8 cellular contexts compared by ENCODE assay signal in genomic region chr9:35829764-35830096, GRCh38. TPM values are rescaled to one million over a fixed set of nuclear protein-coding genes. Genes with fewer than 3 reads are reported as not detected.
DNase-seq lines count a peak whose midpoint lies in the region; ATAC-seq and TF ChIP-seq lines count a peak whose summit lies in the region.

No MANE protein-coding gene starts in this region.

- H3K36me3 ChIP-seq in adrenal gland (replicated peaks in 1 of 2) (no peaks in the 10 kb centered on the region), liver (ENCODE audit: control insufficient read depth in 4 of 4, insufficient read depth in 3 of 4, low read depth in 1 of 4, low read length in 3 of 4) (no peaks in the 10 kb centered on the region), tibial artery (peaks cover 0 to under 1% (median 0%) of the 10 kb centered on the region in 3 donors)

- H3K4me3 Mint-ChIP-seq in activated CD8-positive, alpha-beta memory T cell treated with anti-CD3 and anti-CD28 coated beads, Interleukin-2, amount 10 ng/mL, durations not matched to agents 7 days and 5 days = peak overlapping the region; percentile 65

- H3K4me1 ChIP-seq in adrenal gland (replicated peaks in 1 of 2) (peaks cover 33 to 34% of the 10 kb centered on the region in 2 donors), liver (ENCODE audit: control insufficient read depth in 4 of 4, insufficient read depth in 4 of 4, low read length in 3 of 4) (peaks cover 5 to 30% (median 19%) of the 10 kb centered on the region in 4 donors), tibial artery (peaks cover 0 to 68% (median 49%) of the 10 kb centered on the region in 4 donors)

- CTCF ChIA-PET in activated CD8-positive, alpha-beta memory T cell treated with anti-CD3 and anti-CD28 coated beads, Interleukin-2, amount 10 ng/mL, durations not matched to agents 7 days and 5 days (lab: Charles Lee) = interaction anchor here (1.4 to 5.9 kb wide), 4 partner anchors 38 to 53 kb away, joined by 3 to 74 read pairs (median 4); partner anchors contain the start of gene NPR2

- H3K27me3 Mint-ChIP-seq in activated CD8-positive, alpha-beta memory T cell treated with anti-CD3 and anti-CD28 coated beads, Interleukin-2, amount 10 ng/mL, durations not matched to agents 7 days and 5 days = peaks cover 4% of the 10 kb centered on the region

- ATAC-seq in activated CD8-positive, alpha-beta memory T cell treated with anti-CD3 and anti-CD28 coated beads, Interleukin-2, amount 10 ng/mL, durations not matched to agents 7 days and 5 days = no peak
- no peak for ATAC-seq in GM18867 (IDR thresholded peaks at IDR 0.05; ENCODE audit: unreplicated experiment)

- WGBS in adrenal gland, 4 donors = 26 to 33% (median 28%) methylated on average over 2 of the region's 2 CpGs
- 51% methylated on average over 2 of the region's 2 CpGs for WGBS in liver

- peaks cover 24% of the 10 kb centered on the region for H3K4me1 Mint-ChIP-seq in activated CD8-positive, alpha-beta memory T cell treated with anti-CD3 and anti-CD28 coated beads, Interleukin-2, amount 10 ng/mL, durations not matched to agents 7 days and 5 days

- H3K9me3 ChIP-seq in adrenal gland (replicated peaks in 1 of 3) (no peaks in the 10 kb centered on the region), liver (ENCODE audit: control insufficient read depth in 4 of 4, low read length in 3 of 4) (no peaks in the 10 kb centered on the region), tibial artery (no peaks in the 10 kb centered on the region)

- intact Hi-C loops in adrenal gland (cut with DNase I) (loop anchor here (5.0 kb wide), 2 partner anchors 37 to 48 kb away; partner anchors contain the start of gene NPR2 (in 1 of the 2)), tibial artery (cut with DNase I; ENCODE audit: low total_unique reads) (loop anchor here (2.0 to 5.0 kb wide), 2 partner anchors 15 to 37 kb away; partner anchors contain the start of genes HINT2 and NPR2)

- H3K27ac ChIP-seq in adrenal gland = peak overlapping the region; percentile 48 to 99 (median 93)
- peak overlapping the region; percentile 62 to 84 for H3K27ac ChIP-seq in liver (ENCODE audit: low read depth in 1 of 2, low read length in 2 of 2)
- peak overlapping the region; percentile 96 to 99 for H3K27ac ChIP-seq in tibial artery

- H3K4me3 ChIP-seq in adrenal gland = peak overlapping the region; percentile 15 to 98 (median 48)
- peak overlapping the region; percentile 1 to 78 (median 29) for H3K4me3 ChIP-seq in liver (ENCODE audit: low read depth in 1 of 3, low read length in 3 of 3)
- H3K4me3 ChIP-seq in tibial artery = peak overlapping the region; percentile 79 to 97

- TF ChIP-seq RAD21 in liver (IDR thresholded peaks at IDR 0.05) = no peak

- peak overlapping the region; percentile 69 to 82 for H3K9ac ChIP-seq in liver (ENCODE audit: low read depth in 1 of 2, low read length in 2 of 2)

- H3K27ac Mint-ChIP-seq in activated CD8-positive, alpha-beta memory T cell treated with anti-CD3 and anti-CD28 coated beads, Interleukin-2, amount 10 ng/mL, durations not matched to agents 7 days and 5 days = peak overlapping the region; percentile 69

- H3K27me3 ChIP-seq in adrenal gland (no peaks in the 10 kb centered on the region), liver (ENCODE audit: control insufficient read depth in 4 of 4, insufficient read depth in 4 of 4, low read length in 3 of 4) (no peaks in the 10 kb centered on the region), tibial artery (no peaks in the 10 kb centered on the region)

- no peak for TF ChIP-seq POLR2A in adrenal gland (IDR thresholded peaks at IDR 0.05)

- DNase-seq in activated CD8-positive, alpha-beta memory T cell treated with anti-CD3 and anti-CD28 coated beads, Interleukin-2, amount 10 ng/mL, durations not matched to agents 7 days and 5 days = no peak
- no peak for DNase-seq in activated CD8-positive, alpha-beta memory T cell treated with anti-CD3 and anti-CD28 coated beads, Interleukin-2, amount 50 U/mL, for 48 hours
- DNase-seq in adrenal gland (peak in 1 of 7 donors; percentile 28), tibial artery (no peak), COLO668 (lab: John Stamatoyannopoulos, UW; ENCODE audit: unreplicated experiment) (no peak), NCI-H1694 treated with DMSO at 0.1 percent for 48 hours (lab: John Stamatoyannopoulos, UW) (no peak)

- H3K36me3 Mint-ChIP-seq in activated CD8-positive, alpha-beta memory T cell treated with anti-CD3 and anti-CD28 coated beads, Interleukin-2, amount 10 ng/mL, durations not matched to agents 7 days and 5 days = no peaks in the 10 kb centered on the region

- TF ChIP-seq CTCF in adrenal gland (IDR thresholded peaks at IDR 0.05) (no peak), liver (IDR thresholded peaks at IDR 0.05; ENCODE audit: low read depth, low read length, missing input control) (no peak), tibial artery (IDR thresholded peaks at IDR 0.05) (no peak)

- no peaks in the 10 kb centered on the region for H3K9me3 Mint-ChIP-seq in activated CD8-positive, alpha-beta memory T cell treated with anti-CD3 and anti-CD28 coated beads, Interleukin-2, amount 10 ng/mL, durations not matched to agents 7 days and 5 days (ENCODE audit: low read depth)

TF ChIP-seq in liver, 16 proteins besides CTCF, POLR2A, EP300 and RAD21 (continues in another document):
- TF ChIP-seq YY1 (IDR thresholded peaks at IDR 0.05) (no peak), HNF4G (IDR thresholded peaks at IDR 0.05) (no peak), FOXA1 (IDR thresholded peaks at IDR 0.05) (no peak), GABPA (IDR thresholded peaks at IDR 0.05 in 1 of 2, conservative IDR thresholded peaks at IDR 0.05 in 1 of 2) (no peak), SP1 (IDR thresholded peaks at IDR 0.05) (no peak), MAX (IDR thresholded peaks at IDR 0.05) (no peak), HNF4A (conservative IDR thresholded peaks at IDR 0.05) (no peak), ZBTB33 (IDR thresholded peaks at IDR 0.05) (no peak), EGR1 (IDR thresholded peaks at IDR 0.05; ENCODE audit: low read depth in 2 of 2) (no peak), JUND (IDR thresholded peaks at IDR 0.05) (no peak), TAF1 (conservative IDR thresholded peaks at IDR 0.05) (no peak)

RNA-seq across cellular contexts. Expression of gene TMEM8B, which starts 0.7 kb away (rescaled TPM):
- total RNA-seq in activated CD8-positive, alpha-beta memory T cell treated with anti-CD3 and anti-CD28 coated beads, Interleukin-2, amount 10 ng/mL, durations not matched to agents 7 days and 5 days = 1 to 10 TPM; 1.2 to 3.5 TPM
- 10 to 100 TPM in 7 of 8 donors, 1 to 10 TPM in 1; 7.8 to 43.6 (median 19.8) TPM for total RNA-seq in adrenal gland
- polyA plus RNA-seq in adrenal gland = 10 to 100 TPM; 13.3 to 33.3 (median 23.2) TPM
- total RNA-seq in liver = 1 to 10 TPM; 3.1 to 5.4 TPM
- polyA plus RNA-seq in liver = 1 to 10 TPM; 1.1 to 2.3 TPM

RNA-seq across cellular contexts. Expression of gene FAM221B, which starts 1.2 kb away (rescaled TPM):
- not detected for total RNA-seq in activated CD8-positive, alpha-beta memory T cell treated with anti-CD3 and anti-CD28 coated beads, Interleukin-2, amount 10 ng/mL, durations not matched to agents 7 days and 5 days
- total RNA-seq in adrenal gland (under 1 TPM in 1 of 8 donors, not detected in 7; 0.22 TPM), liver (not detected)
- polyA plus RNA-seq in adrenal gland (under 1 TPM in 2 of 3 donors, not detected in 1; 0.07 to 0.16 TPM), liver (under 1 TPM in 1 of 2 donors, not detected in 1; 0.35 TPM)

RNA-seq across cellular contexts. Expression of gene HINT2, which starts 14.9 kb away (rescaled TPM):
- total RNA-seq in activated CD8-positive, alpha-beta memory T cell treated with anti-CD3 and anti-CD28 coated beads, Interleukin-2, amount 10 ng/mL, durations not matched to agents 7 days and 5 days = 10 to 100 TPM; 68.9 to 73.5 TPM
- total RNA-seq in adrenal gland = 10 to 100 TPM; 27.6 to 99.6 (median 80.5) TPM
- 100 to 1,000 TPM in 2 of 3 donors, 10 to 100 TPM in 1; 83.5 to 199 (median 119) TPM for polyA plus RNA-seq in adrenal gland
- total RNA-seq in liver = 10 to 100 TPM; 34.3 to 35.0 TPM
- polyA plus RNA-seq in liver = 100 to 1,000 TPM; 117 to 176 TPM

RNA-seq across cellular contexts. Expression of gene SPAG8, which starts 17.7 kb away (rescaled TPM):
- total RNA-seq in activated CD8-positive, alpha-beta memory T cell treated with anti-CD3 and anti-CD28 coated beads, Interleukin-2, amount 10 ng/mL, durations not matched to agents 7 days and 5 days = 1 to 10 TPM; 1.2 to 1.4 TPM
- total RNA-seq in adrenal gland = 1 to 10 TPM in 7 of 8 donors, under 1 TPM in 1; 0.98 to 3.6 (median 2.7) TPM
- 1 to 10 TPM; 1.2 to 9.2 (median 4.2) TPM for polyA plus RNA-seq in adrenal gland
- total RNA-seq in liver = under 1 TPM; 0.25 to 0.56 TPM
- polyA plus RNA-seq in liver = under 1 TPM; 0.14 TPM

RNA-seq across cellular contexts. Expression of gene NPR2, which starts 38.3 kb away (rescaled TPM):
- 10 to 100 TPM; 12.4 to 13.4 TPM for total RNA-seq in activated CD8-positive, alpha-beta memory T cell treated with anti-CD3 and anti-CD28 coated beads, Interleukin-2, amount 10 ng/mL, durations not matched to agents 7 days and 5 days
- total RNA-seq in adrenal gland (10 to 100 TPM; 10.1 to 69.9 (median 24.1) TPM), liver (10 to 100 TPM in 1 of 2 donors, 1 to 10 TPM in 1; 9.4 to 17.1 TPM)
- polyA plus RNA-seq in adrenal gland (10 to 100 TPM; 13.5 to 46.4 (median 39.0) TPM), liver (10 to 100 TPM in 1 of 2 donors, 1 to 10 TPM in 1; 8.6 to 13.0 TPM)

Comparison
In these comparisons a context has a peak if more than half of its experiments do, and no peak if none do; other contexts are left out.
1. H3K4me3 ChIP-seq: peak in every context shown above with its lines; median percentile 88 in tibial artery; 48 in adrenal gland; 29 in liver.